Comparison of ENCODE assay signal across 9 cellular contexts in genomic region chr10:47024399-47025252, GRCh38.
DNase-seq lines count a peak whose midpoint lies in the region; ATAC-seq and TF ChIP-seq lines count a peak whose summit lies in the region.
"Had no signal": no experiment of that assay in that cellular context is flagged by ENCODE, and none has a peak within 500 bp of the region (broad histone marks: within the 10 kb centered on the region; RNA-seq: fewer than 3 reads in every experiment).

No MANE protein-coding gene starts in this region.

- ATAC-seq in HG03066 (IDR thresholded peaks at IDR 0.05; ENCODE audit: low read depth, unreplicated experiment): peak; percentile 59
- ATAC-seq in activated T-helper 17 cell treated with anti-CD3 and anti-CD28 coated beads, Interleukin-2, amount 50 U/mL, for 72 hours (replicated peaks): peak; percentile 87

- H3K4me1 ChIP-seq in PC-9 (replicated peaks; ENCODE audit: insufficient read depth) (no peaks in the 10 kb centered on the region), tibial nerve (peaks cover 0 to 6% (median 0%) of the 10 kb centered on the region in 4 donors)

- H3K36me3 ChIP-seq in PC-9 (ENCODE audit: low read depth) (no peaks in the 10 kb centered on the region), tibial nerve (no peaks in the 10 kb centered on the region)
- H3K36me3 ChIP-seq: BLaER1 had no signal

- no peaks in the 10 kb centered on the region for H3K9me2 ChIP-seq in PC-9 (ENCODE audit: insufficient read depth)

- H3K4me3 Mint-ChIP-seq in activated T-helper 17 cell treated with anti-CD3 and anti-CD28 coated beads, Interleukin-2, amount 50 U/mL, for 72 hours: no peak overlapping the region
- no peak overlapping the region for H3K4me3 Mint-ChIP-seq in osteocyte (ENCODE audit: unreplicated experiment)

- no peaks in the 10 kb centered on the region for H4K20me1 ChIP-seq in PC-9 (ENCODE audit: insufficient read depth)
- H4K20me1 ChIP-seq: BLaER1 had no signal

- peaks cover 5% of the 10 kb centered on the region for H3K4me1 Mint-ChIP-seq in activated T-helper 17 cell treated with anti-CD3 and anti-CD28 coated beads, Interleukin-2, amount 50 U/mL, for 72 hours
- no peaks in the 10 kb centered on the region for H3K4me1 Mint-ChIP-seq in osteocyte (ENCODE audit: unreplicated experiment)

- TF ChIP-seq CTCF in PC-9 (conservative IDR thresholded peaks at IDR 0.05) (peak; percentile 93), foreskin fibroblast (IDR thresholded peaks at IDR 0.05; ENCODE audit: low read depth, low read length) (peak; percentile 77), osteocyte (IDR thresholded peaks at IDR 0.05) (peak; percentile 89), tibial nerve (IDR thresholded peaks at IDR 0.05) (peak; percentile 62 to 78 (median 74))

- no peaks in the 10 kb centered on the region for H3F3A ChIP-seq in PC-9 (ENCODE audit: insufficient read depth, low read depth)

- H3K9me3 ChIP-seq in PC-9 (ENCODE audit: insufficient read depth, low read depth): no peaks in the 10 kb centered on the region
- H3K9me3 ChIP-seq in tibial nerve: no peaks in the 10 kb centered on the region
- H3K9me3 ChIP-seq: BLaER1 had no signal

- H3K36me3 Mint-ChIP-seq in activated T-helper 17 cell treated with anti-CD3 and anti-CD28 coated beads, Interleukin-2, amount 50 U/mL, for 72 hours (ENCODE audit: low read depth): no peaks in the 10 kb centered on the region
- no peaks in the 10 kb centered on the region for H3K36me3 Mint-ChIP-seq in osteocyte (ENCODE audit: unreplicated experiment)

- H3K27me3 Mint-ChIP-seq in activated T-helper 17 cell treated with anti-CD3 and anti-CD28 coated beads, Interleukin-2, amount 50 U/mL, for 72 hours: peaks cover 7% of the 10 kb centered on the region
- H3K27me3 Mint-ChIP-seq in osteocyte (ENCODE audit: unreplicated experiment): no peaks in the 10 kb centered on the region

- H3K4me2 ChIP-seq in PC-9: no peak overlapping the region; the same call in 1 of the 2 replicates
- H3K4me2 ChIP-seq: BLaER1 had no signal

- no TSS peak for BruUV-seq in PC-9 (replicated peaks; lab: Mats Ljungman, UMichigan)

- 21 to 30% methylated on average over 7 to 9 of the region's 9 CpGs for WGBS in tibial nerve, 2 donors

- no peak overlapping the region for H3K27ac Mint-ChIP-seq in activated T-helper 17 cell treated with anti-CD3 and anti-CD28 coated beads, Interleukin-2, amount 50 U/mL, for 72 hours
- H3K27ac Mint-ChIP-seq in osteocyte (ENCODE audit: unreplicated experiment): no peak overlapping the region

- H3K27me3 ChIP-seq in PC-9 (ENCODE audit: insufficient read depth, low read depth) (no peaks in the 10 kb centered on the region), tibial nerve (no peaks in the 10 kb centered on the region)
- H3K27me3 ChIP-seq: BLaER1 had no signal

- POLR2A ChIA-PET in PC-9 (lab: Charles Lee; ENCODE audit: unreplicated experiment): interaction anchor here (0.7 kb wide), 1 partner anchor 375 kb away, joined by 3 read pairs; no protein-coding TSS in a partner anchor

- H3K27ac ChIP-seq in PC-9 (no peak overlapping the region), tibial nerve (peak overlapping the region in 1 of 4 donors; percentile 4)
- H3K27ac ChIP-seq: BLaER1 had no signal

- DNase-seq in NCI-H1092 treated with DMSO at 0.1 percent for 48 hours (lab: John Stamatoyannopoulos, UW) (peak; percentile 4), NCI-H1092 (lab: John Stamatoyannopoulos, UW) (no peak), PC-9 (peak; percentile 50 to 81), foreskin fibroblast (peak; percentile 21 to 72), osteocyte (ENCODE audit: extremely low spot score, unreplicated experiment) (peak; percentile 87), tibial nerve (ENCODE audit: low spot score in 2 of 2) (peak; percentile 57 to 62)

- H3K79me2 ChIP-seq in PC-9 (ENCODE audit: low read depth): no peaks in the 10 kb centered on the region

- no peaks in the 10 kb centered on the region for H3K9me3 Mint-ChIP-seq in activated T-helper 17 cell treated with anti-CD3 and anti-CD28 coated beads, Interleukin-2, amount 50 U/mL, for 72 hours
- no peaks in the 10 kb centered on the region for H3K9me3 Mint-ChIP-seq in osteocyte (ENCODE audit: unreplicated experiment)

- intact Hi-C loops in PC-9 (cut with micrococcal nuclease; ENCODE audit: unreplicated experiment): loop anchor here (1.0 to 10.0 kb wide), 2 partner anchors 288 to 800 kb away; no protein-coding TSS in a partner anchor

- no peak overlapping the region for H2AFZ ChIP-seq in PC-9

- CTCF ChIA-PET in PC-9 (lab: Charles Lee): interaction anchor here (0.6 to 2.8 kb wide), 5 partner anchors 21 to 414 kb away, joined by 3 to 19 read pairs (median 4); no protein-coding TSS in a partner anchor

- TF ChIP-seq EP300 in tibial nerve (IDR thresholded peaks at IDR 0.05): no peak

- TF ChIP-seq POLR2A in tibial nerve (IDR thresholded peaks at IDR 0.05): no peak

- H3K4me3 ChIP-seq in PC-9 (no peak overlapping the region), foreskin fibroblast (ENCODE audit: low read depth in 1 of 2, low read length in 2 of 2) (no peak overlapping the region), tibial nerve (no peak overlapping the region)
- H3K4me3 ChIP-seq: BLaER1 had no signal
